ENCODE assay signal across 29 cellular contexts in the genomic region with DNA sequence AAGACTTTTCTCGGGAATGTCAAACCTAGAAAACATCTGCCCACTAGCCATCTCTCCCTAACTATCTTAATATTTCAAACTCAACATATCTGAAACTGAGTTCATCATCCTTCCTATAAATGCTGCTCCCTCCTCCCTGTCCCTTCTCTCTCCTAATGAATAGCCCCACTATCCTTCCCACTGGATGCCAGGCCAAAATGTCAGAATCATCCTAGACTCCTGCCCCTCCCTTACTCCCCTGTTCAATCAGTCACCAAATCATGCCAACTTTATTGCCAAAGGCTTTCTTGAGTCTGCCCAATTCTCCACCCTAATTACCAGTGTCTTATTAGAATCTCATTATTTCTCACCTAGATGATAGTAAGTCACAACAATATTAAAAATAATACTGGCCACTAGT. TPM values are rescaled to one million over a fixed set of nuclear protein-coding genes. Genes with fewer than 3 reads are reported as not detected.
"Had no signal": no experiment of that assay in that cellular context is flagged by ENCODE, and none has a peak within 500 bp of the region (broad histone marks: within the 10 kb centered on the region; RNA-seq: fewer than 3 reads in every experiment).

No MANE protein-coding gene starts in this region.

- H3K4me3 Mint-ChIP-seq: activated CD4-positive, alpha-beta T cell treated with anti-CD3 and anti-CD28 coated beads for 36 hours; activated CD4-positive, alpha-beta T cell treated with anti-CD3 and anti-CD28 coated beads, Interleukin-2, amount 10 ng/mL, durations not matched to agents 7 days and 5 days; activated CD8-positive, alpha-beta T cell treated with anti-CD3 and anti-CD28 coated beads for 36 hours; activated naive CD4-positive, alpha-beta T cell treated with anti-CD3 and anti-CD28 coated beads, Interleukin-2, amount 50 U/mL, for 24 hours; activated naive CD8-positive, alpha-beta T cell treated with anti-CD3 and anti-CD28 coated beads for 36 hours; activated naive CD8-positive, alpha-beta T cell treated with anti-CD3 and anti-CD28 coated beads, Interleukin-2, amount 50 U/mL, for 24 hours; activated T-cell treated with anti-CD3 and anti-CD28 coated beads, Interleukin-2, amount 50 U/mL, for 4 hours; activated T-helper 17 cell treated with anti-CD3 and anti-CD28 coated beads, Interleukin-2, amount 50 U/mL, for 72 hours; T-helper 17 cell; T-helper 2 cell treated with Interferon-gamma antibody and Interleukin-4, amounts not matched to agents 5 μg/mL and 100 μg/mL, for 36 hours had no signal

- FAIRE-seq: endometrium had no signal

- H3K9me3 Mint-ChIP-seq: activated CD4-positive, alpha-beta T cell treated with anti-CD3 and anti-CD28 coated beads, Interleukin-2, amount 10 ng/mL, durations not matched to agents 7 days and 5 days; activated CD8-positive, alpha-beta T cell treated with anti-CD3 and anti-CD28 coated beads for 36 hours; activated naive CD4-positive, alpha-beta T cell treated with anti-CD3 and anti-CD28 coated beads, Interleukin-2, amount 50 U/mL, for 24 hours; activated naive CD8-positive, alpha-beta T cell treated with anti-CD3 and anti-CD28 coated beads for 36 hours; activated naive CD8-positive, alpha-beta T cell treated with anti-CD3 and anti-CD28 coated beads, Interleukin-2, amount 50 U/mL, for 24 hours; activated T-cell treated with anti-CD3 and anti-CD28 coated beads, Interleukin-2, amount 50 U/mL, for 4 hours; activated T-helper 17 cell treated with anti-CD3 and anti-CD28 coated beads, Interleukin-2, amount 50 U/mL, for 72 hours; T-helper 2 cell treated with Interferon-gamma antibody and Interleukin-4, amounts not matched to agents 5 μg/mL and 100 μg/mL, for 36 hours had no signal

- DNase-seq: activated CD4-positive, alpha-beta T cell treated with anti-CD3 and anti-CD28 coated beads for 36 hours; activated CD4-positive, alpha-beta T cell treated with anti-CD3 and anti-CD28 coated beads, Interleukin-2, amount 10 ng/mL, durations not matched to agents 7 days and 5 days; activated CD4-positive, alpha-beta T cell treated with anti-CD3 and anti-CD28 coated beads, Interleukin-2, amount 50 U/mL, for 4 hours; activated CD4-positive, CD25-positive, alpha-beta regulatory T cell; activated CD4-positive, CD25-positive, alpha-beta regulatory T cell treated with anti-CD3 and anti-CD28 coated beads, Interleukin-2, amount 50 U/mL, for 72 hours; activated CD8-positive, alpha-beta memory T cell treated with anti-CD3 and anti-CD28 coated beads for 24 hours; activated CD8-positive, alpha-beta T cell treated with anti-CD3 and anti-CD28 coated beads for 36 hours; activated effector memory CD4-positive, alpha-beta T cell treated with Interleukin-2 at 50 U/mL for 16 hours; activated gamma-delta T cell treated with Interleukin-2 at 50 U/mL for 16 hours; activated naive CD4-positive, alpha-beta T cell treated with Interleukin-2 at 50 U/mL for 16 hours; activated naive CD8-positive, alpha-beta T cell treated with anti-CD3 and anti-CD28 coated beads for 36 hours; activated naive CD8-positive, alpha-beta T cell treated with anti-CD3 and anti-CD28 coated beads, Interleukin-2, amount 50 U/mL, for 24 hours; activated T-cell treated with anti-CD3 and anti-CD28 coated beads, Interleukin-2, amount 50 U/mL, for 4 hours; adrenal gland; amygdala; aorta; body of pancreas; caudate nucleus; colonic mucosa; effector CD8-positive, alpha-beta T cell; foreskin keratinocyte; heart right ventricle; T-helper 1 cell; T-helper 17 cell; T1000 had no signal

- H3K27ac Mint-ChIP-seq: activated CD4-positive, alpha-beta T cell treated with anti-CD3 and anti-CD28 coated beads for 36 hours; activated CD4-positive, alpha-beta T cell treated with anti-CD3 and anti-CD28 coated beads, Interleukin-2, amount 10 ng/mL, durations not matched to agents 7 days and 5 days; activated CD8-positive, alpha-beta T cell treated with anti-CD3 and anti-CD28 coated beads for 36 hours; activated naive CD4-positive, alpha-beta T cell treated with anti-CD3 and anti-CD28 coated beads, Interleukin-2, amount 50 U/mL, for 24 hours; activated naive CD8-positive, alpha-beta T cell treated with anti-CD3 and anti-CD28 coated beads for 36 hours; activated naive CD8-positive, alpha-beta T cell treated with anti-CD3 and anti-CD28 coated beads, Interleukin-2, amount 50 U/mL, for 24 hours; activated T-helper 17 cell treated with anti-CD3 and anti-CD28 coated beads, Interleukin-2, amount 50 U/mL, for 72 hours; T-helper 17 cell; T-helper 2 cell treated with Interferon-gamma antibody and Interleukin-4, amounts not matched to agents 5 μg/mL and 100 μg/mL, for 36 hours had no signal

- H3K36me3 Mint-ChIP-seq: activated naive CD4-positive, alpha-beta T cell treated with anti-CD3 and anti-CD28 coated beads, Interleukin-2, amount 50 U/mL, for 24 hours; activated naive CD8-positive, alpha-beta T cell treated with anti-CD3 and anti-CD28 coated beads for 36 hours had no signal

- H3K4me1 Mint-ChIP-seq: activated CD4-positive, alpha-beta T cell treated with anti-CD3 and anti-CD28 coated beads for 36 hours; activated CD4-positive, alpha-beta T cell treated with anti-CD3 and anti-CD28 coated beads, Interleukin-2, amount 10 ng/mL, durations not matched to agents 7 days and 5 days; activated naive CD4-positive, alpha-beta T cell treated with anti-CD3 and anti-CD28 coated beads, Interleukin-2, amount 50 U/mL, for 24 hours; activated naive CD8-positive, alpha-beta T cell treated with anti-CD3 and anti-CD28 coated beads for 36 hours; activated naive CD8-positive, alpha-beta T cell treated with anti-CD3 and anti-CD28 coated beads, Interleukin-2, amount 50 U/mL, for 24 hours; activated T-helper 17 cell treated with anti-CD3 and anti-CD28 coated beads, Interleukin-2, amount 50 U/mL, for 72 hours; T-helper 17 cell had no signal

RNA-seq across cellular contexts. Expression of gene EVA1A, which starts 8.5 kb away (rescaled TPM):
- total RNA-seq: activated T-helper 17 cell treated with anti-CD3 and anti-CD28 coated beads, Interleukin-2, amount 50 U/mL, for 72 hours; T-helper 17 cell had no signal
